In the genomic region with DNA sequence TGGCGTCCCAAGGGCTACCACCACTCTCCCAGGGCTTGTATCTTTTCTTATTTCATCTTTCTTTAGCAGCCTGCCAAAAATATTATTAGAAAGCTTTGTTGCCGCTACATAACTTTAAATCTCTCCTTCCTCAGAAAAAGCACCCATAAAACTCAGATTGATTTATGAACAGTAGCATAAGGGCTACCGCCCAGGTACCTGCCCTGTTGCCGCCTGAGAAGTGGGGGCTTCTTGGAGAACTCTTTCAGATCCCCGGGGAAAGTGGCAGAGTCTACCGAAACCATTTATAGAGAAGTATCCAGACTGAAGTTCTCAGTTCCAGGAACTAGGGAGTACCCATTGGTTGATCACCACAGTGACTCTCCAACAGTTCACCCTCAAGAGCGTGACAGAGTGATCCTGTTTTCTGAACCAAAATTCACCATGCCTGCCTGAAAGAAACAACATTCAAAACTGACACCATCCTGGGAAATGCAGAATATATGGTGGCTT, we compare ENCODE assay signal across 8 cellular contexts. TPM values are rescaled to one million over a fixed set of nuclear protein-coding genes. Genes with fewer than 3 reads are reported as not detected.
A peak's percentile ranks its signal among the peaks of the same experiment; 100 is the strongest.
DNase-seq lines count a peak whose midpoint lies in the region; ATAC-seq and TF ChIP-seq lines count a peak whose summit lies in the region.

No MANE protein-coding gene starts in this region.

- POLR2A ChIA-PET in CD8-positive, alpha-beta T cell (lab: Charles Lee), result interaction anchor here (1.5 to 4.3 kb wide), 7 partner anchors 20 to 159 kb away, joined by 3 to 28 read pairs (median 5); partner anchors contain the start of genes BRCA2, N4BP2L2, PDS5B and ZAR1L

- H3K27ac Mint-ChIP-seq in CD8-positive, alpha-beta T cell, result peak overlapping the region; percentile 94
- peak overlapping the region; percentile 98 for H3K27ac Mint-ChIP-seq in central memory CD8-positive, alpha-beta T cell (ENCODE audit: low read depth)

- peak overlapping the region; percentile 82 to 85 for H3K9ac ChIP-seq in mucosa of rectum (ENCODE audit: low read depth in 1 of 2, low read length in 2 of 2)

- CTCF ChIA-PET in CD8-positive, alpha-beta T cell (lab: Charles Lee), result interaction anchor here (0.7 to 1.6 kb wide), 5 partner anchors 14 to 102 kb away, joined by 3 to 5 read pairs (median 3); no protein-coding TSS in a partner anchor

- H3K36me3 Mint-ChIP-seq in CD8-positive, alpha-beta T cell, result peaks cover 23% of the 10 kb centered on the region
- peaks cover 28% of the 10 kb centered on the region for H3K36me3 Mint-ChIP-seq in central memory CD8-positive, alpha-beta T cell (ENCODE audit: insufficient read depth)

- peak overlapping the region; percentile 83 for H3K4me3 Mint-ChIP-seq in CD8-positive, alpha-beta T cell
- H3K4me3 Mint-ChIP-seq in central memory CD8-positive, alpha-beta T cell, result peak overlapping the region; percentile 99

- H3K4me1 ChIP-seq in CD8-positive, alpha-beta T cell (ENCODE audit: insufficient read depth, low read length), result peaks cover 29% of the 10 kb centered on the region
- H3K4me1 ChIP-seq in mucosa of rectum (ENCODE audit: control insufficient read depth in 2 of 2, insufficient read depth in 2 of 2, low read length in 2 of 2), result peaks cover 12 to 16% of the 10 kb centered on the region in 2 donors

- peak overlapping the region; percentile 60 for H3K4me3 ChIP-seq in CD8-positive, alpha-beta T cell (ENCODE audit: low read depth, low read length)
- peak overlapping the region; percentile 82 for H3K4me3 ChIP-seq in NB4 (ENCODE audit: low read depth, low read length)
- peak overlapping the region; percentile 77 to 79 for H3K4me3 ChIP-seq in mucosa of rectum (ENCODE audit: low read length in 2 of 2)

- peak in 1 of 7 experiments; percentile 15 for DNase-seq in CD8-positive, alpha-beta T cell
- peak; percentile 78 for DNase-seq in NB4 (ENCODE audit: low read depth)
- no peak for DNase-seq in central memory CD8-positive, alpha-beta T cell (ENCODE audit: low spot score in 2 of 2)
- no peak for DNase-seq in SHP77 treated with DMSO at 0.1 percent for 48 hours (lab: John Stamatoyannopoulos, UW)
- no peak for DNase-seq in dermis blood vessel endothelial cell
- no peak for DNase-seq in posterior cingulate gyrus

- H3K27ac ChIP-seq in CD8-positive, alpha-beta T cell (ENCODE audit: low read depth, low read length), result peak overlapping the region; percentile 85
- H3K27ac ChIP-seq in mucosa of rectum (ENCODE audit: low read depth in 2 of 2, low read length in 2 of 2), result peak overlapping the region; percentile 83 to 87

- intact Hi-C loops in CD8-positive, alpha-beta T cell (cut with DNase I, micrococcal nuclease), result loop anchor here (1.0 to 5.0 kb wide), 7 partner anchors 36 to 1389 kb away; partner anchors contain the start of genes BRCA2 (in 2 of the 2), ZAR1L (in 2 of the 2), HSPH1 (in 1 of the 2) and N4BP2L2 (in 1 of the 2)
- intact Hi-C loops in posterior cingulate gyrus (cut with DNase I), result loop anchor here (2.0 to 10.0 kb wide), 2 partner anchors 110 to 114 kb away; partner anchors contain the start of genes BRCA2, N4BP2L2 and ZAR1L

- no peak for TF ChIP-seq POLR2A in NB4 (IDR thresholded peaks at IDR 0.05; ENCODE audit: extremely low read depth, insufficient read length)

- no peak for ATAC-seq in CD8-positive, alpha-beta T cell
- ATAC-seq in central memory CD8-positive, alpha-beta T cell (replicated peaks; ENCODE audit: extremely low read depth, poor library complexity, severe bottlenecking), result no peak
- no peak for ATAC-seq in HG03439 (IDR thresholded peaks at IDR 0.05; ENCODE audit: unreplicated experiment)

- no peaks in the 10 kb centered on the region for H3K27me3 Mint-ChIP-seq in CD8-positive, alpha-beta T cell (ENCODE audit: low read depth)
- no peaks in the 10 kb centered on the region for H3K27me3 Mint-ChIP-seq in central memory CD8-positive, alpha-beta T cell

- no peaks in the 10 kb centered on the region for H3K27me3 ChIP-seq in CD8-positive, alpha-beta T cell (ENCODE audit: insufficient read depth, low read length)
- H3K27me3 ChIP-seq in mucosa of rectum (ENCODE audit: control insufficient read depth in 2 of 2, insufficient read depth in 2 of 2, low read length in 2 of 2), result no peaks in the 10 kb centered on the region

- no peak for TF ChIP-seq CTCF in CD8-positive, alpha-beta T cell (IDR thresholded peaks at IDR 0.05)
- TF ChIP-seq CTCF in NB4 (IDR thresholded peaks at IDR 0.05; ENCODE audit: low read depth, low read length), result no peak

- no peaks in the 10 kb centered on the region for H3K36me3 ChIP-seq in CD8-positive, alpha-beta T cell (ENCODE audit: insufficient read depth, low read length)
- no peaks in the 10 kb centered on the region for H3K36me3 ChIP-seq in mucosa of rectum (ENCODE audit: control insufficient read depth in 2 of 2, insufficient read depth in 2 of 2, low read length in 2 of 2)

- H3K9me3 ChIP-seq in CD8-positive, alpha-beta T cell (ENCODE audit: low read length), result no peaks in the 10 kb centered on the region
- H3K9me3 ChIP-seq in mucosa of rectum (ENCODE audit: control insufficient read depth in 2 of 2, low read length in 2 of 2), result no peaks in the 10 kb centered on the region

- H3K9me3 Mint-ChIP-seq in CD8-positive, alpha-beta T cell, result no peaks in the 10 kb centered on the region
- H3K9me3 Mint-ChIP-seq in central memory CD8-positive, alpha-beta T cell, result no peaks in the 10 kb centered on the region

- peaks cover 36% of the 10 kb centered on the region for H3K4me1 Mint-ChIP-seq in CD8-positive, alpha-beta T cell (ENCODE audit: low read depth)
- H3K4me1 Mint-ChIP-seq in central memory CD8-positive, alpha-beta T cell, result peaks cover 35% of the 10 kb centered on the region

RNA-seq across cellular contexts. Expression of gene N4BP2L1, which starts 0.7 kb away (rescaled TPM):
- total RNA-seq in CD8-positive, alpha-beta T cell, result 10 to 100 TPM; 53.2 to 54.1 TPM
- total RNA-seq in dermis blood vessel endothelial cell, result 6.1 and 13.8 TPM in 2 replicates
